8 cellular contexts compared by ENCODE assay signal in the genomic region with DNA sequence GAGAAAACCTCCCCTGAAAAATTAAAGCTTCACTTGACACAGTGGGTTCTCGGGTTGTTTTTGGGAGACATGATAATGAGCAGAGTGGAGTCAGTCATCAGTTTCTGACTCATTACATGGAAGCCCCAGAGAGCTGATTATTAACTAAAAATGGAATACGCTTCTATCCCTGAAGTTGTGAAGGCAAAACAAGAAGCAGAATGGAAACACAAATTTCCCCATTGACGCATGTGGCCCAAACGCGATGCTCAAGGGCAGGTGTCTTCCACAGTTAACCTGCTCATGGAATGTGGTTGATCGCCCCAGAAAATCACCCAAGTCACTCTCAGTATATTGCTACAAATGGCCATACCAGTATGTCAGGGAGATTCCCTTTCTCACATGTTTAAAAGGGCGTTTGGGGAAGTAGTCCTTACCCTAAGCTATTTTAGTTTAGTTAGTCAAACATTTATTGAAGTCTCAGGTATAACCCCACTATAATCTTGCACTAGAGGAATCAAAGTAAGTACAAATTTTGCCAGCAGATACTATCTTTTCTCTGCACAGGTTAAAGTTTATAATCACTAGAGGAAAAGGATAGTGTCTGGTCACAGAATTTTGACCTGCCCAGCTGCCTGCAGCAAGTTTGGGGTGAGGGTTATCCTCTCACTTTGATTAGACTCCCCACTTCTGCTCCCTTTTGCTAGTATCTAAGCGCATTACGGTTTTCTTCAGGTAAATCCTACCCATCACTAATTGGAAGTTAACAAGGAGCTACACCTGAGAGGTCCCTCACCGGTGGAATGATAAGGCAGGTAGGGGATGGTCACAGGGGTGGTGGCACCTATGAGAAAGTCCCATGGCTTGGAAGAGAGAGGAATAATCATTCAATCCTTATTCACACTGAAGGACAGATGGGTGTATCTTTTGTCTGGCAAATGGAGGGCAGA. TPM values are rescaled to one million over a fixed set of nuclear protein-coding genes. Genes with fewer than 3 reads are reported as not detected.
DNase-seq lines count a peak whose midpoint lies in the region; ATAC-seq and TF ChIP-seq lines count a peak whose summit lies in the region.

No MANE protein-coding gene starts in this region.

- H4K20me1 ChIP-seq in PC-9 (ENCODE audit: insufficient read depth): no peaks in the 10 kb centered on the region

- peaks cover 93% of the 10 kb centered on the region for H3K4me1 ChIP-seq in CD4-positive, alpha-beta memory T cell (ENCODE audit: insufficient read depth, low read length)
- peaks cover 8% of the 10 kb centered on the region; the same call in 1 of the 2 replicates for H3K4me1 ChIP-seq in PC-9 (replicated peaks; ENCODE audit: insufficient read depth)

- BruUV-seq in PC-9 (replicated peaks; lab: Mats Ljungman, UMichigan): no TSS peak

- no peaks in the 10 kb centered on the region for H3F3A ChIP-seq in PC-9 (ENCODE audit: insufficient read depth, low read depth)

- peaks cover 57 to 94% (median 79%) of the 10 kb centered on the region in 4 donors for H3K4me1 Mint-ChIP-seq in CD4-positive, alpha-beta memory T cell
- H3K4me1 Mint-ChIP-seq in activated CD8-positive, alpha-beta T cell treated with anti-CD3 and anti-CD28 coated beads, Interleukin-2, amount 10 ng/mL, durations not matched to agents 7 days and 5 days (ENCODE audit: low read depth): peaks cover 81% of the 10 kb centered on the region

- H3K36me3 Mint-ChIP-seq in CD4-positive, alpha-beta memory T cell: peaks cover 4 to 20% of the 10 kb centered on the region in 2 donors
- peaks cover 88% of the 10 kb centered on the region for H3K36me3 Mint-ChIP-seq in activated CD8-positive, alpha-beta T cell treated with anti-CD3 and anti-CD28 coated beads, Interleukin-2, amount 10 ng/mL, durations not matched to agents 7 days and 5 days (ENCODE audit: low read depth)

- H3K27me3 Mint-ChIP-seq in CD4-positive, alpha-beta memory T cell: no peaks in the 10 kb centered on the region
- no peaks in the 10 kb centered on the region for H3K27me3 Mint-ChIP-seq in activated CD8-positive, alpha-beta T cell treated with anti-CD3 and anti-CD28 coated beads, Interleukin-2, amount 10 ng/mL, durations not matched to agents 7 days and 5 days (ENCODE audit: low read depth)

- H3K36me3 ChIP-seq in CD4-positive, alpha-beta memory T cell (ENCODE audit: insufficient read depth, low read length): no peaks in the 10 kb centered on the region
- H3K36me3 ChIP-seq in PC-9 (ENCODE audit: low read depth): no peaks in the 10 kb centered on the region

- peak overlapping the region; percentile 14 for H3K27ac ChIP-seq in CD4-positive, alpha-beta memory T cell (ENCODE audit: low read depth, low read length)
- no peak overlapping the region for H3K27ac ChIP-seq in PC-9

- TF ChIP-seq CTCF in PC-9 (conservative IDR thresholded peaks at IDR 0.05): no peak

- intact Hi-C loops in CD4-positive, alpha-beta memory T cell (cut with micrococcal nuclease): loop anchor here (1.0 kb wide), 1 partner anchor 8 kb away; no protein-coding TSS in a partner anchor
- intact Hi-C loops in PC-9 (cut with micrococcal nuclease; ENCODE audit: unreplicated experiment): no loop called here

- H3K9me2 ChIP-seq in PC-9 (ENCODE audit: insufficient read depth): no peaks in the 10 kb centered on the region

- peak overlapping the region; percentile 67 to 94 (median 80) for H3K27ac Mint-ChIP-seq in CD4-positive, alpha-beta memory T cell
- no peak overlapping the region for H3K27ac Mint-ChIP-seq in activated CD8-positive, alpha-beta T cell treated with anti-CD3 and anti-CD28 coated beads, Interleukin-2, amount 10 ng/mL, durations not matched to agents 7 days and 5 days

- CTCF ChIA-PET in CD4-positive, alpha-beta memory T cell (lab: Charles Lee; ENCODE audit: partially characterized antibody): interaction anchor here (0.5 to 2.4 kb wide), 11 partner anchors 10 to 190 kb away, joined by 3 to 11 read pairs (median 5); no protein-coding TSS in a partner anchor
- CTCF ChIA-PET in activated CD8-positive, alpha-beta T cell treated with anti-CD3 and anti-CD28 coated beads, Interleukin-2, amount 10 ng/mL, durations not matched to agents 7 days and 5 days (lab: Charles Lee): interaction anchor here (0.9 to 2.5 kb wide), 11 partner anchors 9 to 294 kb away, joined by 3 to 11 read pairs (median 4); no protein-coding TSS in a partner anchor
- CTCF ChIA-PET in PC-9 (lab: Charles Lee): no interaction called here

- H3K4me2 ChIP-seq in PC-9: no peak overlapping the region

- H3K27me3 ChIP-seq in CD4-positive, alpha-beta memory T cell (ENCODE audit: insufficient read depth, low read length): no peaks in the 10 kb centered on the region
- no peaks in the 10 kb centered on the region for H3K27me3 ChIP-seq in PC-9 (ENCODE audit: insufficient read depth, low read depth)

- POLR2A ChIA-PET in CD4-positive, alpha-beta memory T cell (lab: Charles Lee; ENCODE audit: partially characterized antibody): interaction anchor here (0.6 to 6.9 kb wide), 14 partner anchors 8 to 161 kb away, joined by 3 to 94 read pairs (median 4); a partner anchor contains a TSS
- POLR2A ChIA-PET in activated CD8-positive, alpha-beta T cell treated with anti-CD3 and anti-CD28 coated beads, Interleukin-2, amount 10 ng/mL, durations not matched to agents 7 days and 5 days (lab: Charles Lee): interaction anchor here (1.0 to 1.7 kb wide), 3 partner anchors 44 to 161 kb away, joined by 3 to 5 read pairs (median 3); no protein-coding TSS in a partner anchor
- POLR2A ChIA-PET in PC-9 (lab: Charles Lee; ENCODE audit: unreplicated experiment): no interaction called here

- no peak overlapping the region for H2AFZ ChIP-seq in PC-9

- H3K9me3 ChIP-seq in CD4-positive, alpha-beta memory T cell (ENCODE audit: control insufficient read depth in 1 of 2, low read length in 2 of 2): no peaks in the 10 kb centered on the region
- H3K9me3 ChIP-seq in PC-9 (ENCODE audit: insufficient read depth, low read depth): no peaks in the 10 kb centered on the region

- H3K4me3 ChIP-seq in CD4-positive, alpha-beta memory T cell (ENCODE audit: low read length in 2 of 2): no peak overlapping the region
- no peak overlapping the region for H3K4me3 ChIP-seq in PC-9

- H3K4me3 Mint-ChIP-seq in CD4-positive, alpha-beta memory T cell: peak overlapping the region in 7 of 8 donors; percentile 45 to 100 (median 91)
- H3K4me3 Mint-ChIP-seq in activated CD8-positive, alpha-beta T cell treated with anti-CD3 and anti-CD28 coated beads, Interleukin-2, amount 10 ng/mL, durations not matched to agents 7 days and 5 days: peak overlapping the region; percentile 25

- H3K79me2 ChIP-seq in PC-9 (ENCODE audit: low read depth): no peaks in the 10 kb centered on the region

- ATAC-seq in GM19035 (IDR thresholded peaks at IDR 0.05; ENCODE audit: unreplicated experiment) (peak; percentile 59), HG02970 (IDR thresholded peaks at IDR 0.05; ENCODE audit: low FRiP score, unreplicated experiment) (peak; percentile 51)
- no peak for ATAC-seq in activated CD8-positive, alpha-beta T cell treated with anti-CD3 and anti-CD28 coated beads, Interleukin-2, amount 10 ng/mL, durations not matched to agents 7 days and 5 days

- no peak for DNase-seq in CD4-positive, alpha-beta memory T cell
- DNase-seq in activated CD8-positive, alpha-beta T cell treated with anti-CD3 and anti-CD28 coated beads, Interleukin-2, amount 10 ng/mL, durations not matched to agents 7 days and 5 days: no peak
- no peak for DNase-seq in stimulated activated CD4-positive, alpha-beta T cell treated with anti-CD3 and anti-CD28 coated beads, Interleukin-2, amount 100 ng/mL, for 24 hours
- DNase-seq in NCI-H2029 treated with DMSO at 0.1 percent for 48 hours (lab: John Stamatoyannopoulos, UW) (no peak), PC-9 (no peak)
- no peak for DNase-seq in activated CD4-positive, alpha-beta T cell treated with anti-CD3 and anti-CD28 coated beads, Interleukin-2, amount 50 U/mL, for 1 hour

- no peaks in the 10 kb centered on the region for H3K9me3 Mint-ChIP-seq in CD4-positive, alpha-beta memory T cell
- no peaks in the 10 kb centered on the region for H3K9me3 Mint-ChIP-seq in activated CD8-positive, alpha-beta T cell treated with anti-CD3 and anti-CD28 coated beads, Interleukin-2, amount 10 ng/mL, durations not matched to agents 7 days and 5 days (ENCODE audit: insufficient read depth)

RNA-seq across cellular contexts. Expression of a gene that starts 7.8 kb away (rescaled TPM):
- total RNA-seq in CD4-positive, alpha-beta memory T cell: 10 to 100 TPM; 40.8 to 42.7 TPM
- 10 to 100 TPM; 28.5 to 50.4 TPM for polyA plus RNA-seq in CD4-positive, alpha-beta memory T cell
- 100 to 1,000 TPM; 140 TPM for total RNA-seq in activated CD8-positive, alpha-beta T cell treated with anti-CD3 and anti-CD28 coated beads, Interleukin-2, amount 10 ng/mL, durations not matched to agents 7 days and 5 days
- 2.0 TPM in 2 replicates for total RNA-seq in PC-9 (2021)

RNA-seq across cellular contexts. Expression of a gene that starts 55.3 kb away (rescaled TPM):
- 10 to 100 TPM; 59.4 to 61.7 TPM for total RNA-seq in CD4-positive, alpha-beta memory T cell
- polyA plus RNA-seq in CD4-positive, alpha-beta memory T cell: 100 to 1,000 TPM; 108 to 134 TPM
- 10 to 100 TPM; 38.2 to 38.4 TPM for total RNA-seq in activated CD8-positive, alpha-beta T cell treated with anti-CD3 and anti-CD28 coated beads, Interleukin-2, amount 10 ng/mL, durations not matched to agents 7 days and 5 days
- 33.8 and 41.7 TPM in 2 replicates for total RNA-seq in PC-9 (2021)

Comparison
In these comparisons a context has a peak if more than half of its experiments do, and no peak if none do; other contexts are left out.
1. RNA of a gene that starts 7.8 kb away (total RNA-seq): 140 TPM in activated CD8-positive, alpha-beta T cell treated with anti-CD3 and anti-CD28 coated beads, Interleukin-2, amount 10 ng/mL, durations not matched to agents 7 days and 5 days and 40.8 to 42.7 TPM in CD4-positive, alpha-beta memory T cell; 2.0 TPM in PC-9; every median in the first group is over 10 times any median in the second.